In the genomic region with DNA sequence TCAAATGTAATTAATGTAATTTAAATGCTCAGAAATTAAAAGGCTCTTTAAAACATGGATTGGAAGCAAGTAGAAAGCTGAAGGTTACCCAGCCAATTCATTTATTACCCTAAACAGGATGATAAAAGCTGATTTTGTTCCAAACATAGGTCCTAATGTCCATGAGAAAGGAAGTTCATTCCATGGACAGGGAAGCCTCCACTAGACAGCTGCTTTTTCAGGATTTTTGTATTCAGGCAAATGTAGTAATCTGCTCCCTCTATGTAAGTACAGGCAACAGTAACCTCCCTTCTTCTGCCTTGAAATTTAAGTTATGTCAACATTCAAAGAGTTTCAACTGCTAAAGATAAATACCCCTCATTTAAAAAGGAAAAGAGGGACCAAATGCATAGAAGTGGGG, we compare ENCODE assay signal across 32 cellular contexts.
"Had no signal": no experiment of that assay in that cellular context is flagged by ENCODE, and none has a peak within 500 bp of the region (broad histone marks: within the 10 kb centered on the region; RNA-seq: fewer than 3 reads in every experiment).

No MANE protein-coding gene starts in this region.

- H3K27ac Mint-ChIP-seq: activated B cell treated with CpG ODN at 0.5 μM for 24 hours; activated CD8-positive, alpha-beta T cell treated with anti-CD3 and anti-CD28 coated beads for 36 hours; activated naive CD8-positive, alpha-beta T cell; activated T-helper 17 cell treated with anti-CD3 and anti-CD28 coated beads, Interleukin-2, amount 50 U/mL, for 72 hours; effector memory CD8-positive, alpha-beta T cell; T-helper 2 cell treated with Interferon-gamma antibody and Interleukin-4, amounts not matched to agents 5 μg/mL and 100 μg/mL, for 36 hours had no signal

- ATAC-seq: activated CD4-positive, CD25-positive, alpha-beta regulatory T cell treated with anti-CD3 and anti-CD28 coated beads, Interleukin-2, amount 50 U/mL, for 24 hours; activated CD8-positive, alpha-beta T cell treated with anti-CD3 and anti-CD28 coated beads for 36 hours; activated T-cell treated with anti-CD3 and anti-CD28 coated beads, Interleukin-2, amount 50 U/mL, for 4 hours; activated T-helper 17 cell treated with anti-CD3 and anti-CD28 coated beads, Interleukin-2, amount 50 U/mL, for 72 hours; effector memory CD8-positive, alpha-beta T cell had no signal

- H3K27me3 ChIP-seq: brain microvascular endothelial cell, esophagus muscularis mucosa had no signal

- H3K9me3 Mint-ChIP-seq: activated CD8-positive, alpha-beta T cell treated with anti-CD3 and anti-CD28 coated beads for 36 hours; activated T-cell treated with anti-CD3 and anti-CD28 coated beads, Interleukin-2, amount 50 U/mL, for 4 hours; activated T-helper 17 cell treated with anti-CD3 and anti-CD28 coated beads, Interleukin-2, amount 50 U/mL, for 72 hours; effector memory CD8-positive, alpha-beta T cell; T-helper 2 cell treated with Interferon-gamma antibody and Interleukin-4, amounts not matched to agents 5 μg/mL and 100 μg/mL, for 36 hours had no signal

- H3K36me3 Mint-ChIP-seq: activated naive CD8-positive, alpha-beta T cell had no signal

- FAIRE-seq: astrocyte, bronchial epithelial cell, colon had no signal

- H3K4me3 ChIP-seq: esophagus muscularis mucosa had no signal

- H3K36me3 ChIP-seq: brain microvascular endothelial cell, esophagus muscularis mucosa, WERI-Rb-1 had no signal

- H3K4me3 Mint-ChIP-seq: activated B cell treated with CpG ODN at 0.5 μM for 24 hours; activated CD8-positive, alpha-beta T cell treated with anti-CD3 and anti-CD28 coated beads for 36 hours; activated naive CD8-positive, alpha-beta T cell; activated T-cell treated with anti-CD3 and anti-CD28 coated beads, Interleukin-2, amount 50 U/mL, for 4 hours; activated T-helper 17 cell treated with anti-CD3 and anti-CD28 coated beads, Interleukin-2, amount 50 U/mL, for 72 hours; effector memory CD8-positive, alpha-beta T cell; T-helper 2 cell treated with Interferon-gamma antibody and Interleukin-4, amounts not matched to agents 5 μg/mL and 100 μg/mL, for 36 hours had no signal

- H3K27me3 Mint-ChIP-seq: activated B cell treated with CpG ODN at 0.5 μM for 24 hours had no signal

- DNase-seq: activated B cell treated with CpG ODN at 0.5 μM for 24 hours; activated CD4-positive, alpha-beta T cell treated with anti-CD3 and anti-CD28 coated beads for 48 hours; activated CD4-positive, alpha-beta T cell treated with anti-CD3 and anti-CD28 coated beads, Interleukin-2, amount 50 U/mL, for 1 hour; activated CD4-positive, alpha-beta T cell treated with anti-CD3 and anti-CD28 coated beads, Interleukin-2, amount 50 U/mL, for 48 hours; activated CD8-positive, alpha-beta memory T cell treated with anti-CD3 and anti-CD28 coated beads for 24 hours; activated CD8-positive, alpha-beta T cell treated with anti-CD3 and anti-CD28 coated beads for 36 hours; activated effector memory CD4-positive, alpha-beta T cell treated with Interleukin-2 at 50 U/mL for 16 hours; activated gamma-delta T cell treated with Interleukin-2 at 50 U/mL for 16 hours; activated naive CD4-positive, alpha-beta T cell treated with anti-CD3 and anti-CD28 coated beads, Interleukin-2, amount 50 U/mL, for 16 hours; activated naive CD4-positive, alpha-beta T cell treated with Interleukin-2 at 50 U/mL for 16 hours; activated T-cell treated with anti-CD3 and anti-CD28 coated beads, Interleukin-2, amount 50 U/mL, for 4 hours; amniotic stem cell; anterior cingulate cortex; brain microvascular endothelial cell; cortex of kidney; dermis blood vessel endothelial cell; effector CD4-positive, alpha-beta T cell; effector memory CD8-positive, alpha-beta T cell; erythroblast; foreskin melanocyte; head of caudate nucleus; hippocampal formation; T1000; WERI-Rb-1 had no signal

- H3K9me3 ChIP-seq: esophagus muscularis mucosa had no signal

- H3K4me1 Mint-ChIP-seq: activated T-helper 17 cell treated with anti-CD3 and anti-CD28 coated beads, Interleukin-2, amount 50 U/mL, for 72 hours had no signal

- H3K27ac ChIP-seq: brain microvascular endothelial cell, esophagus muscularis mucosa, WERI-Rb-1 had no signal
